10 cellular contexts compared by ENCODE assay signal in the genomic region with DNA sequence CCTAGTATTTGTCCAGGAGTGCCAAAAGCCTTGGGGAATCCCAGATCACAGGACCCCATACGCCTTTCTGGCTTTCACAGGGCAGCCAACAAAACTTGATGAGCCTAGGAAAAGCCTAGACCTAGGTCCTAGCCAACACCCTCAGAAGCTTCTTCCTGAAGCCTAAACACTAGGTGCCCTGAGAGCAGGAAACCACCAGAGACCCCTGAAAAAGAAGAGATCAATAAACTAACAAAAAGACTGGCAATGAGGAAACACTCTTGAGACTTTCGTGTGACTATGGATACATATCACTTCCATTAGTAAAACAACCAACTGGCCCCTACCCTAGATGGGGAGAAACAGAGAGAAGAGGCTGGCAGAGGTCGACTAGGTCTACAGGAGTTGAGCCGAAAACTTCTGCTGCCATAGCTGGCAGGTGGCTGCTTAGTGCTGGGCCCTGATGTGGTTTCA. TPM values are rescaled to one million over a fixed set of nuclear protein-coding genes. Genes with fewer than 3 reads are reported as not detected.
DNase-seq lines count a peak whose midpoint lies in the region; ATAC-seq, FAIRE-seq and TF ChIP-seq lines count a peak whose summit lies in the region.
"Had no signal": no experiment of that assay in that cellular context is flagged by ENCODE, and none has a peak within 500 bp of the region (broad histone marks: within the 10 kb centered on the region; RNA-seq: fewer than 3 reads in every experiment).

No MANE protein-coding gene starts in this region.

- peaks cover 0 to 20% (median 6%) of the 10 kb centered on the region in 4 donors for H3K36me3 ChIP-seq in transverse colon

- CTCF ChIA-PET in GM10248 (lab: Yijun Ruan, JAX) = interaction anchor here (1.0 to 1.2 kb wide), 4 partner anchors 9 to 304 kb away, joined by 3 to 4 read pairs (median 3); no protein-coding TSS in a partner anchor

- no peak for TF ChIP-seq POLR2A in transverse colon (IDR thresholded peaks at IDR 0.05)

- H3K27ac Mint-ChIP-seq in activated naive CD4-positive, alpha-beta T cell treated with anti-CD3 and anti-CD28 coated beads, Interleukin-2, amount 50 U/mL, for 24 hours = peak overlapping the region; percentile 90
- H3K27ac Mint-ChIP-seq in activated naive CD8-positive, alpha-beta T cell treated with anti-CD3 and anti-CD28 coated beads, Interleukin-2, amount 10 ng/mL, durations not matched to agents 7 days and 5 days = peak overlapping the region; percentile 89
- H3K27ac Mint-ChIP-seq in memory B cell = peak overlapping the region; percentile 89

- H3K4me1 ChIP-seq in transverse colon = peaks cover 20 to 35% (median 28%) of the 10 kb centered on the region in 4 donors

- FAIRE-seq in urothelium cell line (lab: Jason Lieb, UNC) = no peak
- FAIRE-seq: G401.6 had no signal

- intact Hi-C loops in transverse colon (cut with DNase I; ENCODE audit: low total_unique reads) = no loop called here

- peak overlapping the region; percentile 87 to 96 (median 90) for H3K27ac ChIP-seq in transverse colon

- H3K4me3 Mint-ChIP-seq in activated naive CD4-positive, alpha-beta T cell treated with anti-CD3 and anti-CD28 coated beads, Interleukin-2, amount 50 U/mL, for 24 hours = peak overlapping the region; percentile 94
- peak overlapping the region; percentile 89 for H3K4me3 Mint-ChIP-seq in activated naive CD8-positive, alpha-beta T cell treated with anti-CD3 and anti-CD28 coated beads, Interleukin-2, amount 10 ng/mL, durations not matched to agents 7 days and 5 days
- peak overlapping the region; percentile 92 for H3K4me3 Mint-ChIP-seq in memory B cell

- DNase-seq in activated naive CD4-positive, alpha-beta T cell treated with anti-CD3 and anti-CD28 coated beads, Interleukin-2, amount 50 U/mL, for 16 hours = no peak
- no peak for DNase-seq in activated naive CD8-positive, alpha-beta T cell treated with anti-CD3 and anti-CD28 coated beads, Interleukin-2, amount 10 ng/mL, durations not matched to agents 7 days and 5 days
- no peak for DNase-seq in memory B cell (ENCODE audit: low spot score in 2 of 2)
- no peak for DNase-seq in transverse colon
- DNase-seq in GM10248 (ENCODE audit: extremely low spot score) = no peak
- no peak for DNase-seq in urothelium cell line (ENCODE audit: low spot score)

- in situ Hi-C loops in transverse colon (cut with MboI; ENCODE audit: low pct_ligation_motif_present in 1 of 4, low pct_unique_long_range_greater_than_20kb in 1 of 4, low sequenced_read_pairs in 3 of 4) = no loop called here

- peak overlapping the region in 3 of 4 donors; percentile 63 to 79 (median 76) for H3K4me3 ChIP-seq in transverse colon

- no peaks in the 10 kb centered on the region for H3K9me3 Mint-ChIP-seq in activated naive CD4-positive, alpha-beta T cell treated with anti-CD3 and anti-CD28 coated beads, Interleukin-2, amount 50 U/mL, for 24 hours
- H3K9me3 Mint-ChIP-seq in activated naive CD8-positive, alpha-beta T cell treated with anti-CD3 and anti-CD28 coated beads, Interleukin-2, amount 10 ng/mL, durations not matched to agents 7 days and 5 days = no peaks in the 10 kb centered on the region
- no peaks in the 10 kb centered on the region for H3K9me3 Mint-ChIP-seq in memory B cell

- peaks cover 5% of the 10 kb centered on the region for H3K36me3 Mint-ChIP-seq in activated naive CD4-positive, alpha-beta T cell treated with anti-CD3 and anti-CD28 coated beads, Interleukin-2, amount 50 U/mL, for 24 hours
- peaks cover 33% of the 10 kb centered on the region for H3K36me3 Mint-ChIP-seq in activated naive CD8-positive, alpha-beta T cell treated with anti-CD3 and anti-CD28 coated beads, Interleukin-2, amount 10 ng/mL, durations not matched to agents 7 days and 5 days
- peaks cover 20% of the 10 kb centered on the region for H3K36me3 Mint-ChIP-seq in memory B cell

- no peak for TF ChIP-seq CTCF in transverse colon (IDR thresholded peaks at IDR 0.05)
- no peak for TF ChIP-seq CTCF in GM10248 (IDR thresholded peaks at IDR 0.05; ENCODE audit: control extremely low read depth, extremely low read depth, low read depth, missing control alignments)

- TF ChIP-seq EP300 in transverse colon (IDR thresholded peaks at IDR 0.05; ENCODE audit: low read depth) = no peak

- POLR2A ChIA-PET in activated naive CD8-positive, alpha-beta T cell treated with anti-CD3 and anti-CD28 coated beads, Interleukin-2, amount 10 ng/mL, durations not matched to agents 7 days and 5 days (lab: Charles Lee) = interaction anchor here (0.9 to 3.4 kb wide), 18 partner anchors 14 to 726 kb away, joined by 3 to 20 read pairs (median 5); a partner anchor contains a TSS
- POLR2A ChIA-PET in GM10248 (lab: Yijun Ruan, JAX) = no interaction called here

- no peaks in the 10 kb centered on the region for H3K27me3 ChIP-seq in transverse colon

- H3K9me3 ChIP-seq in transverse colon = no peaks in the 10 kb centered on the region

- WGBS in transverse colon (ENCODE audit: low coverage in 1 of 2), 2 donors = 6 to 29% methylated on average over 2 to 4 of the region's 4 CpGs

- peaks cover 62% of the 10 kb centered on the region for H3K4me1 Mint-ChIP-seq in activated naive CD4-positive, alpha-beta T cell treated with anti-CD3 and anti-CD28 coated beads, Interleukin-2, amount 50 U/mL, for 24 hours
- H3K4me1 Mint-ChIP-seq in activated naive CD8-positive, alpha-beta T cell treated with anti-CD3 and anti-CD28 coated beads, Interleukin-2, amount 10 ng/mL, durations not matched to agents 7 days and 5 days = peaks cover 48% of the 10 kb centered on the region
- peaks cover 45% of the 10 kb centered on the region for H3K4me1 Mint-ChIP-seq in memory B cell

- ATAC-seq in activated naive CD8-positive, alpha-beta T cell treated with anti-CD3 and anti-CD28 coated beads, Interleukin-2, amount 10 ng/mL, durations not matched to agents 7 days and 5 days (ENCODE audit: low read depth) = no peak
- ATAC-seq in memory B cell (ENCODE audit: low read depth) (no peak), HG02970 (IDR thresholded peaks at IDR 0.05; ENCODE audit: low FRiP score, unreplicated experiment) (no peak)

- no peaks in the 10 kb centered on the region for H3K27me3 Mint-ChIP-seq in activated naive CD4-positive, alpha-beta T cell treated with anti-CD3 and anti-CD28 coated beads, Interleukin-2, amount 50 U/mL, for 24 hours
- no peaks in the 10 kb centered on the region for H3K27me3 Mint-ChIP-seq in activated naive CD8-positive, alpha-beta T cell treated with anti-CD3 and anti-CD28 coated beads, Interleukin-2, amount 10 ng/mL, durations not matched to agents 7 days and 5 days
- no peaks in the 10 kb centered on the region for H3K27me3 Mint-ChIP-seq in memory B cell

RNA-seq across cellular contexts. Expression of a gene that starts 1.2 kb away (rescaled TPM):
- total RNA-seq in activated naive CD8-positive, alpha-beta T cell treated with anti-CD3 and anti-CD28 coated beads, Interleukin-2, amount 10 ng/mL, durations not matched to agents 7 days and 5 days = 100 to 1,000 TPM; 149 to 159 TPM
- 10 to 100 TPM; 47.4 to 78.9 (median 56.7) TPM for total RNA-seq in transverse colon

RNA-seq across cellular contexts. Expression of a gene that starts 1.4 kb away (rescaled TPM):
- not detected for total RNA-seq in activated naive CD8-positive, alpha-beta T cell treated with anti-CD3 and anti-CD28 coated beads, Interleukin-2, amount 10 ng/mL, durations not matched to agents 7 days and 5 days
- not detected for total RNA-seq in transverse colon
- total RNA-seq: temporal lobe had no signal

RNA-seq across cellular contexts. Expression of a gene that starts 7.7 kb away (rescaled TPM):
- total RNA-seq in activated naive CD8-positive, alpha-beta T cell treated with anti-CD3 and anti-CD28 coated beads, Interleukin-2, amount 10 ng/mL, durations not matched to agents 7 days and 5 days = 10 to 100 TPM; 67.0 to 69.8 TPM
- total RNA-seq in transverse colon = 100 to 1,000 TPM; 109 to 142 (median 116) TPM

RNA-seq across cellular contexts. Expression of a gene that starts 36.6 kb away (rescaled TPM):
- under 1 TPM in 1 of 2 experiments, not detected in 1; 0.26 TPM for total RNA-seq in activated naive CD8-positive, alpha-beta T cell treated with anti-CD3 and anti-CD28 coated beads, Interleukin-2, amount 10 ng/mL, durations not matched to agents 7 days and 5 days
- 1 to 10 TPM in 1 of 4 donors, not detected in 3; 3.7 TPM for total RNA-seq in transverse colon

RNA-seq across cellular contexts. Expression of a gene that starts 54.4 kb away (rescaled TPM):
- 10 to 100 TPM; 82.5 to 87.9 TPM for total RNA-seq in activated naive CD8-positive, alpha-beta T cell treated with anti-CD3 and anti-CD28 coated beads, Interleukin-2, amount 10 ng/mL, durations not matched to agents 7 days and 5 days
- total RNA-seq in transverse colon = 100 to 1,000 TPM in 3 of 4 donors, 10 to 100 TPM in 1; 80.7 to 117 (median 112) TPM
